In the genomic region with DNA sequence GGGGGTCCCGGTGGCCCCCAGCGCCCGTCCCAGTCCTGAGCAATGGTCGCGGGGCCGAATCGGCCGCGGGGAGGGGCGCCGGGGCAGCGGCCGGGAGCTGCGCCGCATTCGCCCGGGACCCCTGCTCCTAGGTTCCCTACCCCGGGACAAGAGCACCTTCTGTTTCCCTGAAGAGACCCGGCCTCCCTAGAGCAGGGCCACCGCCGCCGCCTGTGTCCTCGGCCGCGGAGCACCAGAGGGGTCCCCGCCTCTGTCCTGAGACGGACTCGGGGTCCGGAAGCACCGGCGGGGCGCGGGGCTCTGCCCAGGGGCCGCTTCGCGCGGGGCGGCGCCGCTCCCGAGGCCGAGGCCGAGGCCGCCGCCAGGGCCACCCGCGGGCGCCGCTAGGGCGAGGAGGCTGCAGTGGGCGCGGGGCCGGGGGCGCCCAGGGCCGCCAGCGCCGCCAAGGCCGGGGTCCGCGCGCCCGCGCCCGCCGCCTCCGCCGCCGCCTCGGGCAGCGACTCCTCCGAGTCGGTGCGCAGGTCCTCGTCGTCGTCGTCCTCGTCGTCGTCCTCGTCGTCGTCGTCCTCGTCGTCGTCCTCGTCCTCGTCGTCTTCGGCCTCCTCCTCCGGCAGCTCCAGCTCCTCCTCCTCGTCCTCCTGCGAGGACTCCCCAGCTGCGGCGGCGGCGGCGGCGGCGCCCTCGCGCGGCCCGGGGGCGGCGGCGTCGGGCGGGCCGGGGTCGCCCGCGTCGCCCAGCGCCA, we compare ENCODE assay signal across 14 cellular contexts.
DNase-seq lines count a peak whose midpoint lies in the region; ATAC-seq and TF ChIP-seq lines count a peak whose summit lies in the region.
"Had no signal": no experiment of that assay in that cellular context is flagged by ENCODE, and none has a peak within 500 bp of the region (broad histone marks: within the 10 kb centered on the region; RNA-seq: fewer than 3 reads in every experiment).

No MANE protein-coding gene starts in this region.

- H3K4me2 ChIP-seq in IMR-90 (ENCODE audit: low read depth, low read length), result no peak overlapping the region

- no peaks in the 10 kb centered on the region for H3K27me3 Mint-ChIP-seq in osteocyte (ENCODE audit: unreplicated experiment)

- no peak overlapping the region for H3K4ac ChIP-seq in IMR-90 (ENCODE audit: low read depth, low read length)

- 32% methylated on average over 43 of the region's 116 CpGs; no CpG with 5 or more reads in 1 of the 2 experiments for WGBS in IMR-90 (ENCODE audit: extremely low coverage in 2 of 2, insufficient read length in 1 of 2), 2 experiments
- 6 to 8% methylated on average over 100 to 101 of the region's 116 CpGs for WGBS in mesodermal cell (ENCODE audit: insufficient coverage in 2 of 2), 2 experiments
- 17% methylated on average over 116 of the region's 116 CpGs for WGBS in thymus

- TF ChIP-seq POLR2A in IMR-90 (IDR thresholded peaks at IDR 0.05; ENCODE audit: low read depth, low read length), result no peak

- H3K36me3 ChIP-seq in IMR-90 (ENCODE audit: control insufficient read depth, insufficient read depth, low read length), result no peaks in the 10 kb centered on the region
- H3K36me3 ChIP-seq in brain microvascular endothelial cell (replicated peaks), result no peaks in the 10 kb centered on the region
- H3K36me3 ChIP-seq in mesodermal cell (ENCODE audit: control insufficient read depth, insufficient read depth, low read length), result no peaks in the 10 kb centered on the region
- H3K36me3 ChIP-seq in thymus (ENCODE audit: control insufficient read depth, insufficient read depth), result peaks cover 27% of the 10 kb centered on the region
- H3K36me3 ChIP-seq: HAP-1 had no signal

- H2BK5ac ChIP-seq in IMR-90 (ENCODE audit: low read depth, low read length, poor library complexity, severe bottlenecking), result no peak overlapping the region

- H2BK15ac ChIP-seq in IMR-90 (ENCODE audit: low read depth, low read length), result no peak overlapping the region

- dilution Hi-C loops in IMR-90 (cut with HindIII; ENCODE audit: low sequenced_read_pairs, unreplicated experiment), result no loop called here

- H3K36me3 Mint-ChIP-seq in osteocyte (ENCODE audit: unreplicated experiment), result no peaks in the 10 kb centered on the region
- H3K36me3 Mint-ChIP-seq: brain had no signal

- H3K56ac ChIP-seq in IMR-90 (ENCODE audit: extremely low read depth, insufficient read depth, low read length), result no peak overlapping the region

- no peak overlapping the region for H4K91ac ChIP-seq in IMR-90 (ENCODE audit: insufficient read depth, low read depth, low read length)

- no peak overlapping the region for H4K8ac ChIP-seq in IMR-90 (ENCODE audit: low read depth in 2 of 2, low read length in 2 of 2)

- no peak for ATAC-seq in IMR-90 (ENCODE audit: low read depth)

- H2AFZ ChIP-seq in IMR-90 (replicated peaks; ENCODE audit: low read length, poor library complexity), result peak overlapping the region; percentile 69

- H3K9ac ChIP-seq in IMR-90 (ENCODE audit: low read depth, low read length), result no peak overlapping the region

- TF ChIP-seq CTCF in IMR-90 (conservative IDR thresholded peaks at IDR 0.05; ENCODE audit: low read depth, low read length), result no peak
- no peak for TF ChIP-seq CTCF in brain microvascular endothelial cell (IDR thresholded peaks at IDR 0.05; ENCODE audit: low read depth, low read length, missing control alignments)
- TF ChIP-seq CTCF in osteocyte (IDR thresholded peaks at IDR 0.05), result no peak

- H3K14ac ChIP-seq in IMR-90 (replicated peaks; ENCODE audit: low read depth, low read length), result no peak overlapping the region

- H3K9me1 ChIP-seq in IMR-90 (ENCODE audit: insufficient read depth, low read length), result no peaks in the 10 kb centered on the region

- no peak overlapping the region for H2BK20ac ChIP-seq in IMR-90 (ENCODE audit: low read depth, low read length)

- no peak overlapping the region for H3K4me3 ChIP-seq in IMR-90 (ENCODE audit: insufficient read depth, low read depth, low read length)
- peak overlapping the region; percentile 15 for H3K4me3 ChIP-seq in brain microvascular endothelial cell (ENCODE audit: low read depth, low read length)
- H3K4me3 ChIP-seq in mesodermal cell (ENCODE audit: extremely low read depth, insufficient read depth, low read length, poor library complexity, severe bottlenecking), result peak overlapping the region; percentile 36
- H3K4me3 ChIP-seq in thymus (ENCODE audit: low read length), result peak overlapping the region; percentile 31
- H3K4me3 ChIP-seq: HAP-1 had no signal

- no peak overlapping the region for H2AK5ac ChIP-seq in IMR-90 (ENCODE audit: low read depth, low read length)

- no peak overlapping the region for H4K5ac ChIP-seq in IMR-90 (ENCODE audit: low read depth, low read length)

- H3K4me1 Mint-ChIP-seq in osteocyte (ENCODE audit: unreplicated experiment), result peaks cover 35% of the 10 kb centered on the region
- H3K4me1 Mint-ChIP-seq: naive B cell had no signal

- H3K4me3 Mint-ChIP-seq in osteocyte (ENCODE audit: unreplicated experiment), result no peak overlapping the region
- H3K4me3 Mint-ChIP-seq: activated T-cell treated with anti-CD3 and anti-CD28 coated beads, Interleukin-2, amount 50 U/mL, for 24 hours; brain; naive B cell had no signal

- no peaks in the 10 kb centered on the region for H3K9me3 Mint-ChIP-seq in osteocyte (ENCODE audit: unreplicated experiment)
- H3K9me3 Mint-ChIP-seq: activated T-cell treated with anti-CD3 and anti-CD28 coated beads, Interleukin-2, amount 50 U/mL, for 24 hours; brain; naive B cell had no signal

- no peak overlapping the region for H2BK120ac ChIP-seq in IMR-90 (ENCODE audit: low read depth, low read length)

- intact Hi-C loops in IMR-90 (cut with micrococcal nuclease), result no loop called here

- H3K27ac Mint-ChIP-seq in osteocyte (ENCODE audit: unreplicated experiment), result no peak overlapping the region
- H3K27ac Mint-ChIP-seq: activated T-cell treated with anti-CD3 and anti-CD28 coated beads, Interleukin-2, amount 50 U/mL, for 24 hours; naive B cell had no signal

- H3K27me3 ChIP-seq in IMR-90 (ENCODE audit: control insufficient read depth, insufficient read depth, low read length) (peaks cover 8% of the 10 kb centered on the region; the same call in 1 of the 2 replicates), brain microvascular endothelial cell (replicated peaks) (peaks cover 13% of the 10 kb centered on the region), thymus (ENCODE audit: control insufficient read depth, insufficient read depth) (peaks cover 23% of the 10 kb centered on the region)

- in situ Hi-C loops in IMR-90 (cut with MboI; ENCODE audit: low sequenced_read_pairs), result no loop called here
- in situ Hi-C loops in brain microvascular endothelial cell (cut with HindIII; ENCODE audit: low pct_ligation_motif_present, low sequenced_read_pairs), result no loop called here

- no peak for TF ChIP-seq RAD21 in IMR-90 (IDR thresholded peaks at IDR 0.05; ENCODE audit: low read length)

- H3K27ac ChIP-seq in IMR-90 (ENCODE audit: insufficient read depth, low read length) (no peak overlapping the region), brain microvascular endothelial cell (no peak overlapping the region), mesodermal cell (ENCODE audit: low read depth, low read length, severe bottlenecking) (no peak overlapping the region), thymus (ENCODE audit: low read depth) (no peak overlapping the region)
- H3K27ac ChIP-seq: WERI-Rb-1 had no signal

- CTCF ChIA-PET in IMR-90 (lab: Yijun Ruan, JAX), result no interaction called here

- no peak overlapping the region for H3K23ac ChIP-seq in IMR-90 (ENCODE audit: low read depth, low read length)

- H3K4me1 ChIP-seq in IMR-90 (ENCODE audit: control insufficient read depth, insufficient read depth, low read length) (peaks cover 4% of the 10 kb centered on the region), mesodermal cell (ENCODE audit: control insufficient read depth, insufficient read depth, low read length, poor library complexity, severe bottlenecking) (no peaks in the 10 kb centered on the region), thymus (ENCODE audit: control insufficient read depth, insufficient read depth, low read length) (no peaks in the 10 kb centered on the region)
- H3K4me1 ChIP-seq: HAP-1 had no signal

- H3K9me3 ChIP-seq in IMR-90 (ENCODE audit: control insufficient read depth, insufficient read depth, low read length), result peaks cover 3% of the 10 kb centered on the region; the same call in 1 of the 2 replicates
- H3K9me3 ChIP-seq in mesodermal cell (ENCODE audit: control insufficient read depth, low read length), result no peaks in the 10 kb centered on the region
- peaks cover 2% of the 10 kb centered on the region for H3K9me3 ChIP-seq in thymus (ENCODE audit: control insufficient read depth)
- H3K9me3 ChIP-seq: HAP-1 had no signal

- H2AK9ac ChIP-seq in IMR-90 (replicated peaks; ENCODE audit: low read depth, low read length, poor library complexity), result no peak overlapping the region

- no peak overlapping the region for H3K18ac ChIP-seq in IMR-90 (ENCODE audit: low read depth, low read length)

- no peaks in the 10 kb centered on the region for H4K20me1 ChIP-seq in IMR-90 (ENCODE audit: insufficient read depth, low read length)

- POLR2A ChIA-PET in IMR-90 (lab: Charles Lee; ENCODE audit: unreplicated experiment), result no interaction called here

- no TSS peak for BruUV-seq in IMR-90 (replicated peaks; lab: Mats Ljungman, UMichigan)

- no peaks in the 10 kb centered on the region for H3K79me1 ChIP-seq in IMR-90 (ENCODE audit: low read depth in 1 of 2, low read length in 2 of 2)

- DNase-seq in IMR-90 (no peak), brain microvascular endothelial cell (no peak), osteocyte (ENCODE audit: extremely low spot score, unreplicated experiment) (no peak), NCI-H524 (lab: John Stamatoyannopoulos, UW) (no peak), DMS79 (lab: John Stamatoyannopoulos, UW) (no peak)
- DNase-seq: naive B cell, NCI-H1092 treated with DMSO at 0.1 percent for 48 hours, NCI-H446 treated with DMSO at 0.1 percent for 48 hours, WERI-Rb-1 had no signal

TF ChIP-seq in IMR-90, 13 proteins besides CTCF, POLR2A, EP300 and RAD21 (continues in another document):
- TF ChIP-seq, protein P1, sequence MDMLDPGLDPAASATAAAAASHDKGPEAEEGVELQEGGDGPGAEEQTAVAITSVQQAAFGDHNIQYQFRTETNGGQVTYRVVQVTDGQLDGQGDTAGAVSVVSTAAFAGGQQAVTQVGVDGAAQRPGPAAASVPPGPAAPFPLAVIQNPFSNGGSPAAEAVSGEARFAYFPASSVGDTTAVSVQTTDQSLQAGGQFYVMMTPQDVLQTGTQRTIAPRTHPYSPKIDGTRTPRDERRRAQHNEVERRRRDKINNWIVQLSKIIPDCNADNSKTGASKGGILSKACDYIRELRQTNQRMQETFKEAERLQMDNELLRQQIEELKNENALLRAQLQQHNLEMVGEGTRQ (IDR thresholded peaks at IDR 0.05; ENCODE audit: low read depth, low read length), result no peak
